ENCODE assay signal across 24 cellular contexts in the genomic region with DNA sequence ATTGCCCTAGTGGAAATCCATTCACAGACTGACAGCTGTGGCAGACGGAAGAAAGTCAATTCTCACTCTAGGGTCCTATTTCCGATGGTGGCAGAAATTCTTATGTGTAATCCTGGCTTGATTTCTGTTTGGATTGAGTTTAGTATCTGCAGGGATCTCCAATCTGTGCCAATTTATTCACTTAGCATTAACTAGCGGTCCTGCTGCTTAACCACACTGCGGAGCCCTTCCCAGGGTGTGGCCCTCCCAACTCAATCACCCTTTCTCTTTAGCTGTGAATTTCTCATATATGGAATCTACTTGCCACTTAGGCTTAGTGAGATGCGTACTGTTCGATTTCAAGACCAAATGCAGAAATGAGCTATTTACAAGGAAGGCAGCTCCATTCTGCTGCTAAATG.
DNase-seq lines count a peak whose midpoint lies in the region; ATAC-seq and TF ChIP-seq lines count a peak whose summit lies in the region.
"Had no signal": no experiment of that assay in that cellular context is flagged by ENCODE, and none has a peak within 500 bp of the region (broad histone marks: within the 10 kb centered on the region; RNA-seq: fewer than 3 reads in every experiment).

No MANE protein-coding gene starts in this region.

- no peaks in the 10 kb centered on the region for H3K9me2 ChIP-seq in GM23338 (ENCODE audit: insufficient read depth)

- no peaks in the 10 kb centered on the region for H4K20me1 ChIP-seq in GM23338 (replicated peaks; ENCODE audit: insufficient read depth)

- no peak overlapping the region for H3K27ac ChIP-seq in GM23338 (ENCODE audit: low read depth)
- H3K27ac ChIP-seq: KMS-11, RWPE1 had no signal

- H3K27me3 ChIP-seq in GM23338 (ENCODE audit: insufficient read depth), result no peaks in the 10 kb centered on the region

- peaks cover 68% of the 10 kb centered on the region for H3K4me1 Mint-ChIP-seq in activated naive CD4-positive, alpha-beta T cell treated with anti-CD3 and anti-CD28 coated beads, Interleukin-2, amount 10 ng/mL, durations not matched to agents 7 days and 5 days
- H3K4me1 Mint-ChIP-seq in GM23338 (no peaks in the 10 kb centered on the region), T-cell (peaks cover 66 to 76% (median 70%) of the 10 kb centered on the region in 3 donors), endothelial cell (ENCODE audit: unreplicated experiment) (peaks cover 2% of the 10 kb centered on the region)

- H3K27ac Mint-ChIP-seq in activated naive CD4-positive, alpha-beta T cell treated with anti-CD3 and anti-CD28 coated beads, Interleukin-2, amount 10 ng/mL, durations not matched to agents 7 days and 5 days, result peak overlapping the region; percentile 100
- H3K27ac Mint-ChIP-seq in GM23338 (no peak overlapping the region), T-cell (peak overlapping the region; percentile 40 to 93), endothelial cell (ENCODE audit: unreplicated experiment) (no peak overlapping the region)

- no peak overlapping the region for H3K4me2 ChIP-seq in GM23338
- H3K4me2 ChIP-seq: KMS-11 had no signal

- no peak overlapping the region for H3K4me3 ChIP-seq in GM23338

- no peaks in the 10 kb centered on the region for H3F3A ChIP-seq in GM23338 (replicated peaks; ENCODE audit: low read depth)

- peaks cover 16% of the 10 kb centered on the region for H3K9me3 Mint-ChIP-seq in activated naive CD4-positive, alpha-beta T cell treated with anti-CD3 and anti-CD28 coated beads, Interleukin-2, amount 10 ng/mL, durations not matched to agents 7 days and 5 days
- H3K9me3 Mint-ChIP-seq in GM23338, result peaks cover 10% of the 10 kb centered on the region; the same call in 2 of the 3 replicates
- peaks cover 7 to 11% (median 7%) of the 10 kb centered on the region in 3 donors for H3K9me3 Mint-ChIP-seq in T-cell
- peaks cover 4% of the 10 kb centered on the region for H3K9me3 Mint-ChIP-seq in endothelial cell (ENCODE audit: unreplicated experiment)

- DNase-seq in activated naive CD4-positive, alpha-beta T cell treated with anti-CD3 and anti-CD28 coated beads, Interleukin-2, amount 10 ng/mL, durations not matched to agents 7 days and 5 days, result no peak
- no peak for DNase-seq in activated naive CD4-positive, alpha-beta T cell (lab: John Stamatoyannopoulos, UW)
- no peak for DNase-seq in GM23338 (ENCODE audit: low spot score)
- DNase-seq in T-cell, result no peak
- DNase-seq in endothelial cell (ENCODE audit: low spot score), result no peak
- no peak for DNase-seq in HK-2 (ENCODE audit: unreplicated experiment)
- DNase-seq in islet precursor cell, result no peak
- DNase-seq in GM03348 (ENCODE audit: low spot score), result no peak
- DNase-seq: Caco-2; CD4-positive, alpha-beta memory T cell; DMS 273 treated with DMSO at 0.1 percent for 48 hours; DMS79 treated with DMSO at 0.1 percent for 48 hours; GOT3; HCEC 1CT; IMR-90; NCI-H1105 treated with DMSO at 0.1 percent for 48 hours; NCI-H2029 treated with DMSO at 0.1 percent for 48 hours; NCI-H345; NCI-H524; NCI-H774; NK-92 treated with Interleukin-12 subunit alpha and Interleukin-12 subunit beta, amount 100 ng/mL, for 24 hours; SHP77 treated with DMSO at 0.1 percent for 48 hours had no signal

- no peaks in the 10 kb centered on the region for H3K79me2 ChIP-seq in GM23338 (replicated peaks; ENCODE audit: insufficient read depth)

- no peaks in the 10 kb centered on the region for H3K27me3 Mint-ChIP-seq in activated naive CD4-positive, alpha-beta T cell treated with anti-CD3 and anti-CD28 coated beads, Interleukin-2, amount 10 ng/mL, durations not matched to agents 7 days and 5 days
- H3K27me3 Mint-ChIP-seq in GM23338 (ENCODE audit: insufficient read depth, low read depth, poor library complexity) (peaks cover 5% of the 10 kb centered on the region), T-cell (no peaks in the 10 kb centered on the region), endothelial cell (ENCODE audit: unreplicated experiment) (peaks cover 8% of the 10 kb centered on the region)
- H3K27me3 Mint-ChIP-seq: CD4-positive, alpha-beta memory T cell had no signal

- H3K36me3 Mint-ChIP-seq in activated naive CD4-positive, alpha-beta T cell treated with anti-CD3 and anti-CD28 coated beads, Interleukin-2, amount 10 ng/mL, durations not matched to agents 7 days and 5 days, result peaks cover 80% of the 10 kb centered on the region
- H3K36me3 Mint-ChIP-seq in GM23338 (ENCODE audit: low read depth) (peaks cover 26% of the 10 kb centered on the region), T-cell (peaks cover 64% of the 10 kb centered on the region), endothelial cell (ENCODE audit: low read depth, unreplicated experiment) (peaks cover 43% of the 10 kb centered on the region)

- ATAC-seq in GM23338 (no peak), T-cell (replicated peaks in 1 of 4) (no peak)

- CTCF ChIA-PET in activated naive CD4-positive, alpha-beta T cell treated with anti-CD3 and anti-CD28 coated beads, Interleukin-2, amount 10 ng/mL, durations not matched to agents 7 days and 5 days (lab: Charles Lee), result interaction anchor here (2.0 kb wide), 1 partner anchor 74 kb away, joined by 6 read pairs; no protein-coding TSS in a partner anchor
- CTCF ChIA-PET in T-cell (lab: Charles Lee), result interaction anchor here (0.7 to 1.1 kb wide), 2 partner anchors 492 to 1237 kb away, joined by 3 to 4 read pairs; no protein-coding TSS in a partner anchor

- H3K36me3 ChIP-seq in GM23338 (ENCODE audit: insufficient read depth), result no peaks in the 10 kb centered on the region

- POLR2A ChIA-PET in T-cell (lab: Charles Lee), result no interaction called here

- TF ChIP-seq CTCF in GM23338 (conservative IDR thresholded peaks at IDR 0.05; ENCODE audit: low read depth in 2 of 2) (no peak), endothelial cell (IDR thresholded peaks at IDR 0.05; ENCODE audit: unreplicated experiment) (no peak)

- no peaks in the 10 kb centered on the region for H3K4me1 ChIP-seq in GM23338 (ENCODE audit: insufficient read depth)
- H3K4me1 ChIP-seq: Caco-2 had no signal

- H2AFZ ChIP-seq in GM23338, result no peak overlapping the region

- no peak overlapping the region for H3K4me3 Mint-ChIP-seq in activated naive CD4-positive, alpha-beta T cell treated with anti-CD3 and anti-CD28 coated beads, Interleukin-2, amount 10 ng/mL, durations not matched to agents 7 days and 5 days
- H3K4me3 Mint-ChIP-seq in GM23338 (no peak overlapping the region), T-cell (peak overlapping the region in 1 of 3 donors; percentile 77), endothelial cell (ENCODE audit: unreplicated experiment) (peak overlapping the region; percentile 43)

TF ChIP-seq in GM23338, 12 proteins besides CTCF, POLR2A, EP300 and RAD21:
- peak; percentile 77 for TF ChIP-seq ZNF331 (CRISPR knock-in tag; IDR thresholded peaks at IDR 0.05; ENCODE audit: low read depth)
- no peak for TF ChIP-seq STAT1 (IDR thresholded peaks at IDR 0.05; ENCODE audit: unreplicated experiment)

Comparison
In these comparisons a context has a peak if more than half of its experiments do, and no peak if none do; other contexts are left out.
1. H3K27ac Mint-ChIP-seq: peak in activated naive CD4-positive, alpha-beta T cell treated with anti-CD3 and anti-CD28 coated beads, Interleukin-2, amount 10 ng/mL, durations not matched to agents 7 days and 5 days (single experiment) and T-cell (2 of 2); none in GM23338 (single experiment) and endothelial cell (single experiment).